In genomic region chr11:112352907-112353306, GRCh38 we compare ENCODE assay signal across 15 cellular contexts.
"Had no signal": no experiment of that assay in that cellular context is flagged by ENCODE, and none has a peak within 500 bp of the region (broad histone marks: within the 10 kb centered on the region; RNA-seq: fewer than 3 reads in every experiment).

No MANE protein-coding gene starts in this region.

- DNase-seq: activated CD4-positive, alpha-beta memory T cell treated with anti-CD3 and anti-CD28 coated beads for 36 hours; activated CD4-positive, alpha-beta T cell treated with anti-CD3 and anti-CD28 coated beads for 36 hours; activated effector memory CD4-positive, alpha-beta T cell treated with anti-CD3 and anti-CD28 coated beads, Interleukin-2, amount 50 U/mL, for 16 hours; activated T-cell treated with anti-CD3 and anti-CD28 coated beads, Interleukin-2, amount 50 U/mL, for 4 hours; amniotic stem cell; caudate nucleus; colonic mucosa; hippocampal formation; kidney; left ventricle myocardium inferior; stimulated activated CD4-positive, alpha-beta T cell treated with anti-CD3 and anti-CD28 coated beads, Interleukin-12 subunit alpha, Interleukin-12 subunit beta, amount 100 ng/mL, for 4 hours; stimulated activated CD4-positive, alpha-beta T cell treated with anti-CD3 and anti-CD28 coated beads, Interleukin-2, amount 100 ng/mL, for 24 hours; uterus had no signal

- H3K36me3 ChIP-seq: colonic mucosa, esophagus muscularis mucosa, left ventricle myocardium inferior, uterus had no signal

- H3K4me1 ChIP-seq: colonic mucosa, esophagus muscularis mucosa, uterus had no signal

- H3K27me3 ChIP-seq: colonic mucosa, esophagus muscularis mucosa, uterus had no signal

- H3K4me3 ChIP-seq: colonic mucosa, esophagus muscularis mucosa, left ventricle myocardium inferior, uterus had no signal

- H3K9me3 ChIP-seq: colonic mucosa, esophagus muscularis mucosa, uterus had no signal

- H3K27ac ChIP-seq: colonic mucosa, esophagus muscularis mucosa, left ventricle myocardium inferior, uterus had no signal

- ATAC-seq: activated CD4-positive, alpha-beta T cell treated with anti-CD3 and anti-CD28 coated beads for 36 hours; activated T-cell treated with anti-CD3 and anti-CD28 coated beads, Interleukin-2, amount 50 U/mL, for 4 hours; natural killer cell treated with Interleukin-12 subunit alpha and Interleukin-12 subunit beta and Interleukin-15 and Interleukin-18, amount 100 ng/mL, for 72 hours had no signal
